Comparison of ENCODE assay signal across 12 cellular contexts in the genomic region with DNA sequence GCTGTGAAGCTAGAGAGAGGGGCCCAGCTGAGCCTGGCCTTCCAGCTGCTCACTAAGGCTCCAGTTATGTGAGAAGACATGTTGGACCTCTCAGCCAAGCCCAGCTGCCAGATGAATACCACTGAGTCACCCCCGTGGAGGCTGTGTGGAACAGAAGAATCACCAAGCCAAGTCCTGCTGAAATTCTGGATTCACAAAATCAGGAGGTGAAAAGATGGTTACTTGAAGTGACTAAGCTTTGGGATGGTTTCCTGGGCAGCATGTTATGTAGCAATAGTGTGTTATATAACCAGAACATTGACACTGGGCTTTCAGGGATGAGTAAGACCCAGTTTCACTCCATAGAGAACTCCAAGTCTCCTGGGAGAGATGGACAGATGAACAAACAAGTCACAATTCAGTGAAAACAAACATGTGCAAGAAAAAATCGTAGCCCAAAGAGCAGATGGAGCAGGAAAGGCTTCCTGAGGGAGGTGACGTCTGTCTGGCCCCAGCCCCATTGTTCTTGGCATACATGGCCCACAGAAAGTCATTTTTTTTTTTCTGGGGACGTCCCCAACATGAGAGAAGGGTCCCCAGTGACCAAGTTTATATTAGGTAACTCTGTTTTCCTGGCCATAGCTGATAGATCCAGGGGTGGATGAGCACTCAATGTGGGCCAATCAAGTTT.
DNase-seq lines count a peak whose midpoint lies in the region; ATAC-seq and TF ChIP-seq lines count a peak whose summit lies in the region.
"Had no signal": no experiment of that assay in that cellular context is flagged by ENCODE, and none has a peak within 500 bp of the region (broad histone marks: within the 10 kb centered on the region; RNA-seq: fewer than 3 reads in every experiment).

No MANE protein-coding gene starts in this region.

- peak overlapping the region; percentile 45 for H3K27ac Mint-ChIP-seq in chondrocyte (ENCODE audit: unreplicated experiment)
- H3K27ac Mint-ChIP-seq: activated naive CD8-positive, alpha-beta T cell; H9 had no signal

- no peak overlapping the region for H3K27ac ChIP-seq in aorta (ENCODE audit: low read depth in 1 of 2, low read length in 2 of 2)

- H3K36me3 ChIP-seq in MG63 = no peaks in the 10 kb centered on the region
- no peaks in the 10 kb centered on the region for H3K36me3 ChIP-seq in aorta (ENCODE audit: control insufficient read depth in 1 of 2, insufficient read depth in 2 of 2, low read length in 1 of 2)

- intact Hi-C loops in aorta (cut with DNase I) = no loop called here

- WGBS in aorta, 2 donors = 23 to 25% methylated on average over 4 of the region's 4 CpGs

- H3K27me3 Mint-ChIP-seq in chondrocyte (ENCODE audit: low read depth) = peaks cover 9% of the 10 kb centered on the region

- peaks cover 26% of the 10 kb centered on the region for H3K4me1 Mint-ChIP-seq in chondrocyte (ENCODE audit: low read depth)

- H3K27me3 ChIP-seq in MG63 = no peaks in the 10 kb centered on the region
- H3K27me3 ChIP-seq in aorta (ENCODE audit: control insufficient read depth in 1 of 2, insufficient read depth in 2 of 2, low read length in 1 of 2) = no peaks in the 10 kb centered on the region

- ATAC-seq in aorta (ENCODE audit: low FRiP score) = peak; percentile 70
- ATAC-seq in activated CD4-positive, CD25-positive, alpha-beta regulatory T cell treated with anti-CD3 and anti-CD28 coated beads, Interleukin-2, amount 50 U/mL, for 24 hours = no peak
- no peak for ATAC-seq in GM19035 (IDR thresholded peaks at IDR 0.05; ENCODE audit: unreplicated experiment)

- in situ Hi-C loops in GM13977 (cut with MboI; ENCODE audit: low pct_unique_long_range_greater_than_20kb, low sequenced_read_pairs, unreplicated experiment) = loop anchor here (25.0 kb wide), 1 partner anchor 227 kb away; no protein-coding TSS in a partner anchor

- H3K9me3 ChIP-seq in MG63 = peaks cover under 1% of the 10 kb centered on the region
- H3K9me3 ChIP-seq in aorta (ENCODE audit: control insufficient read depth, low read length) = no peaks in the 10 kb centered on the region

- peak; percentile 95 for DNase-seq in MG63
- DNase-seq in chondrocyte (ENCODE audit: low spot score) = no peak
- DNase-seq in kidney glomerular epithelial cell (lab: John Stamatoyannopoulos, UW) = peak; percentile 10
- peak; percentile 72 to 82 for DNase-seq in aorta
- no peak for DNase-seq in GM13977 (ENCODE audit: low spot score)
- DNase-seq: effector memory CD4-positive, alpha-beta T cell; H9; NCI-H774; SW 1271 had no signal

- no peak overlapping the region for H3K4me3 Mint-ChIP-seq in chondrocyte (ENCODE audit: unreplicated experiment)
- H3K4me3 Mint-ChIP-seq: activated naive CD8-positive, alpha-beta T cell; H9 had no signal

- H3K36me3 Mint-ChIP-seq in chondrocyte (ENCODE audit: low read depth) = no peaks in the 10 kb centered on the region
- H3K36me3 Mint-ChIP-seq: activated naive CD8-positive, alpha-beta T cell had no signal

- H3K4me3 ChIP-seq in MG63 (no peak overlapping the region), aorta (ENCODE audit: low read length in 2 of 2) (no peak overlapping the region)

- no peak for TF ChIP-seq CTCF in chondrocyte (IDR thresholded peaks at IDR 0.05)
- TF ChIP-seq CTCF in GM13977 (IDR thresholded peaks at IDR 0.05; ENCODE audit: extremely low read depth, insufficient read depth, missing control alignments) = no peak

- no peaks in the 10 kb centered on the region for H3K9me3 Mint-ChIP-seq in chondrocyte (ENCODE audit: low read depth)

- no peaks in the 10 kb centered on the region for H3K4me1 ChIP-seq in aorta (ENCODE audit: control insufficient read depth in 1 of 2, insufficient read depth in 2 of 2, low read length in 2 of 2)

Comparison
In these comparisons a context has a peak if more than half of its experiments do, and no peak if none do; other contexts are left out.
1. DNase-seq: peak in MG63 (single experiment), kidney glomerular epithelial cell (single experiment) and aorta (2 of 2); none in chondrocyte (single experiment) and GM13977 (single experiment).